ENCODE assay signal across 8 cellular contexts in genomic region chr2:100924122-100924519, GRCh38.
A peak's percentile ranks its signal among the peaks of the same experiment; 100 is the strongest.
DNase-seq lines count a peak whose midpoint lies in the region; ATAC-seq and TF ChIP-seq lines count a peak whose summit lies in the region.
"Had no signal": no experiment of that assay in that cellular context is flagged by ENCODE, and none has a peak within 500 bp of the region (broad histone marks: within the 10 kb centered on the region; RNA-seq: fewer than 3 reads in every experiment).

No MANE protein-coding gene starts in this region.

- H3K9me3 Mint-ChIP-seq in activated naive CD8-positive, alpha-beta T cell treated with anti-CD3 and anti-CD28 coated beads for 36 hours, result no peaks in the 10 kb centered on the region
- peaks cover 0 to 2% (median 0%) of the 10 kb centered on the region in 7 donors for H3K9me3 Mint-ChIP-seq in CD14-positive monocyte

- peaks cover 3 to 6% of the 10 kb centered on the region in 2 donors for H3K36me3 ChIP-seq in stomach smooth muscle (ENCODE audit: control insufficient read depth in 2 of 2, insufficient read depth in 2 of 2, low read length in 2 of 2)

- H3K4me3 ChIP-seq in stomach smooth muscle (ENCODE audit: low read length in 2 of 2), result peak overlapping the region; percentile 21 to 66

- H3K4me3 Mint-ChIP-seq in activated naive CD8-positive, alpha-beta T cell treated with anti-CD3 and anti-CD28 coated beads for 36 hours, result no peak overlapping the region
- H3K4me3 Mint-ChIP-seq in CD14-positive monocyte, result no peak overlapping the region

- no peaks in the 10 kb centered on the region for H3K9me3 ChIP-seq in stomach smooth muscle (ENCODE audit: control insufficient read depth in 2 of 2, low read length in 2 of 2)

- TF ChIP-seq CTCF in CD14-positive monocyte (IDR thresholded peaks at IDR 0.05), result no peak

- H3K27me3 ChIP-seq in stomach smooth muscle (ENCODE audit: control insufficient read depth in 1 of 2, insufficient read depth in 2 of 2, low read length in 2 of 2), result no peaks in the 10 kb centered on the region

- intact Hi-C loops in CD14-positive monocyte (cut with micrococcal nuclease), result no loop called here

- H3K36me3 Mint-ChIP-seq in activated naive CD8-positive, alpha-beta T cell treated with anti-CD3 and anti-CD28 coated beads for 36 hours, result peaks cover 13% of the 10 kb centered on the region
- no peaks in the 10 kb centered on the region for H3K36me3 Mint-ChIP-seq in CD14-positive monocyte

- H3K27ac ChIP-seq in stomach smooth muscle (ENCODE audit: low read length), result peak overlapping the region; percentile 73

- H3K4me1 ChIP-seq in stomach smooth muscle (ENCODE audit: control insufficient read depth, insufficient read depth, low read length), result peaks cover 10% of the 10 kb centered on the region

- no peak for DNase-seq in activated naive CD8-positive, alpha-beta T cell treated with anti-CD3 and anti-CD28 coated beads for 36 hours
- DNase-seq in iris pigment epithelial cell (ENCODE audit: low read depth), result peak; percentile 38
- no peak for DNase-seq in CD14-positive monocyte (ENCODE audit: low spot score)
- DNase-seq in NCI-H187 (lab: John Stamatoyannopoulos, UW), result no peak
- DNase-seq in activated gamma-delta T cell (lab: John Stamatoyannopoulos, UW), result no peak
- DNase-seq: NCI-H146 had no signal

- peaks cover 4% of the 10 kb centered on the region for H3K4me1 Mint-ChIP-seq in activated naive CD8-positive, alpha-beta T cell treated with anti-CD3 and anti-CD28 coated beads for 36 hours
- peaks cover 2% of the 10 kb centered on the region for H3K4me1 Mint-ChIP-seq in CD14-positive monocyte

- H3K9ac ChIP-seq in stomach smooth muscle (ENCODE audit: low read length in 2 of 2), result peak overlapping the region; percentile 49 to 55

- H3K27ac Mint-ChIP-seq in activated naive CD8-positive, alpha-beta T cell treated with anti-CD3 and anti-CD28 coated beads for 36 hours, result peak overlapping the region; percentile 73
- no peak overlapping the region for H3K27ac Mint-ChIP-seq in CD14-positive monocyte

- H3K27me3 Mint-ChIP-seq in activated naive CD8-positive, alpha-beta T cell treated with anti-CD3 and anti-CD28 coated beads for 36 hours, result no peaks in the 10 kb centered on the region
- H3K27me3 Mint-ChIP-seq in CD14-positive monocyte (ENCODE audit: low read depth in 3 of 3), result peaks cover 5 to 11% (median 9%) of the 10 kb centered on the region in 3 donors

- ATAC-seq in HG02938 (IDR thresholded peaks at IDR 0.05; ENCODE audit: unreplicated experiment), result peak; percentile 18
